In genomic region chr5:167658890-167659289, GRCh38 we compare ENCODE assay signal across 26 cellular contexts.
DNase-seq lines count a peak whose midpoint lies in the region; ATAC-seq and TF ChIP-seq lines count a peak whose summit lies in the region.
"Had no signal": no experiment of that assay in that cellular context is flagged by ENCODE, and none has a peak within 500 bp of the region (broad histone marks: within the 10 kb centered on the region; RNA-seq: fewer than 3 reads in every experiment).

No MANE protein-coding gene starts in this region.

- CTCF ChIA-PET in MCF 10A (lab: Yijun Ruan, JAX) (interaction anchor here (0.6 kb wide), 1 partner anchor 1985 kb away, joined by 3 read pairs; no protein-coding TSS in a partner anchor), mammary epithelial cell (lab: Charles Lee; ENCODE audit: low non-redundant PET) (no interaction called here)

- 89% methylated on average over 2 of the region's 2 CpGs for WGBS in mammary epithelial cell (ENCODE audit: low coverage, missing lambda C conversion rate)

- no peaks in the 10 kb centered on the region for H3K9me3 ChIP-seq in mammary epithelial cell (replicated peaks; ENCODE audit: insufficient read depth, low read length)
- no peaks in the 10 kb centered on the region for H3K9me3 ChIP-seq in right atrium auricular region
- H3K9me3 ChIP-seq: BE2C, HAP-1 had no signal

- intact Hi-C loops in MCF 10A (cut with micrococcal nuclease) (no loop called here), mammary epithelial cell (cut with micrococcal nuclease) (no loop called here)

- H3K9ac ChIP-seq in mammary epithelial cell (ENCODE audit: insufficient read depth, low read length) = no peak overlapping the region
- H3K9ac ChIP-seq: KMS-11 had no signal

- no peak overlapping the region for H3K4me2 ChIP-seq in mammary epithelial cell (ENCODE audit: insufficient read depth, low read depth, low read length)
- H3K4me2 ChIP-seq: KMS-11, PC-9 had no signal

- peak; percentile 23 for DNase-seq in MCF 10A (ENCODE audit: unreplicated experiment)
- DNase-seq in mammary epithelial cell = no peak
- peak; percentile 70 for DNase-seq in amniotic epithelial cell (ENCODE audit: low read depth)
- peak; percentile 63 for DNase-seq in fibroblast of peridontal ligament (ENCODE audit: extremely low read depth)
- DNase-seq in right atrium auricular region (ENCODE audit: low spot score) = no peak
- no peak for DNase-seq in nucleus accumbens (lab: John Stamatoyannopoulos, UW)
- DNase-seq: BE2C; CD8-positive, alpha-beta memory T cell; DMS 273 treated with DMSO at 0.1 percent for 48 hours; DMS79; EL; GDM1; GOT3; NCI-H1092 treated with DMSO at 0.1 percent for 48 hours; NCI-H1436; NCI-H187; NCI-H524 treated with DMSO at 0.1 percent for 48 hours; PC-9 had no signal

- H3K27ac ChIP-seq in mammary epithelial cell (ENCODE audit: insufficient read depth, low read depth, low read length) (no peak overlapping the region), right atrium auricular region (no peak overlapping the region)
- H3K27ac ChIP-seq: 22Rv1, KMS-11, PC-9 had no signal

- H3K36me3 ChIP-seq in mammary epithelial cell (ENCODE audit: insufficient read depth, low read length) (no peaks in the 10 kb centered on the region), right atrium auricular region (no peaks in the 10 kb centered on the region)
- H3K36me3 ChIP-seq: BE2C, HAP-1 had no signal

- no peak overlapping the region for H3K4me3 ChIP-seq in mammary epithelial cell (replicated peaks in 1 of 3; ENCODE audit: insufficient read depth in 1 of 3, low read depth in 2 of 3, low read length in 3 of 3)
- H3K4me3 ChIP-seq in right atrium auricular region = no peak overlapping the region
- H3K4me3 ChIP-seq: HAP-1, PC-9 had no signal

- no peaks in the 10 kb centered on the region for H3K27me3 Mint-ChIP-seq in MCF 10A (ENCODE audit: insufficient read depth, unreplicated experiment)
- H3K27me3 Mint-ChIP-seq: CD8-positive, alpha-beta memory T cell; IgD-negative memory B cell had no signal

- no peak overlapping the region for H3K27ac Mint-ChIP-seq in MCF 10A (ENCODE audit: low read depth, unreplicated experiment)
- H3K27ac Mint-ChIP-seq: CD14-positive monocyte, IgD-negative memory B cell had no signal

- H3K4me3 Mint-ChIP-seq in MCF 10A (ENCODE audit: unreplicated experiment) = no peak overlapping the region
- H3K4me3 Mint-ChIP-seq: CD14-positive monocyte; CD8-positive, alpha-beta memory T cell; IgD-negative memory B cell had no signal

- no peaks in the 10 kb centered on the region for H3K79me2 ChIP-seq in mammary epithelial cell (ENCODE audit: insufficient read depth, low read length)

- H3K27me3 ChIP-seq in mammary epithelial cell (ENCODE audit: insufficient read depth, low read length) (no peaks in the 10 kb centered on the region), right atrium auricular region (no peaks in the 10 kb centered on the region)
- H3K27me3 ChIP-seq: BE2C had no signal

- TF ChIP-seq CTCF in MCF 10A (IDR thresholded peaks at IDR 0.05; ENCODE audit: unreplicated experiment) (no peak), mammary epithelial cell (conservative IDR thresholded peaks at IDR 0.05 in 1 of 2, IDR thresholded peaks at IDR 0.05 in 1 of 2; ENCODE audit: extremely low read depth in 1 of 2, insufficient read depth in 1 of 2, low read depth in 1 of 2, low read length in 2 of 2) (no peak), right atrium auricular region (IDR thresholded peaks at IDR 0.05) (no peak)

- dilution Hi-C loops in mammary epithelial cell (cut with HindIII; ENCODE audit: low sequenced_read_pairs) = no loop called here

- no peaks in the 10 kb centered on the region for H3K9me3 Mint-ChIP-seq in MCF 10A (ENCODE audit: unreplicated experiment)
- H3K9me3 Mint-ChIP-seq: IgD-negative memory B cell had no signal

- no peaks in the 10 kb centered on the region for H4K20me1 ChIP-seq in mammary epithelial cell (ENCODE audit: insufficient read depth, low read length)

- BruUV-seq in MCF 10A (replicated peaks; lab: Mats Ljungman, UMichigan) (no TSS peak), mammary epithelial cell (replicated peaks; lab: Mats Ljungman, UMichigan) (no TSS peak)

- H3K4me1 ChIP-seq in mammary epithelial cell (ENCODE audit: insufficient read depth, low read length) (no peaks in the 10 kb centered on the region), right atrium auricular region (no peaks in the 10 kb centered on the region)
- H3K4me1 ChIP-seq: BE2C, HAP-1 had no signal

- peaks cover 23% of the 10 kb centered on the region for H3K4me1 Mint-ChIP-seq in MCF 10A (ENCODE audit: insufficient read depth, unreplicated experiment)
- H3K4me1 Mint-ChIP-seq: CD14-positive monocyte; CD8-positive, alpha-beta memory T cell; IgD-negative memory B cell had no signal

- POLR2A ChIA-PET in MCF 10A (lab: Yijun Ruan, JAX) = interaction anchor here (0.6 kb wide), 1 partner anchor 36 kb away, joined by 3 read pairs; no protein-coding TSS in a partner anchor

- in situ Hi-C loops in mammary epithelial cell (cut with MboI; ENCODE audit: low sequenced_read_pairs in 2 of 2) = no loop called here

- ATAC-seq in GM21367 (IDR thresholded peaks at IDR 0.05; ENCODE audit: unreplicated experiment) (no peak), GM18907 (IDR thresholded peaks at IDR 0.05; ENCODE audit: unreplicated experiment) (no peak)
- ATAC-seq: Right ventricle myocardium inferior had no signal

- H2AFZ ChIP-seq in mammary epithelial cell (ENCODE audit: low read depth, low read length) = no peak overlapping the region
- H2AFZ ChIP-seq: PC-9 had no signal

- H3K36me3 Mint-ChIP-seq in MCF 10A (ENCODE audit: insufficient read depth, unreplicated experiment) = no peaks in the 10 kb centered on the region
- H3K36me3 Mint-ChIP-seq: CD14-positive monocyte; CD8-positive, alpha-beta memory T cell; IgD-negative memory B cell had no signal

Comparison
In these comparisons a context has a peak if more than half of its experiments do, and no peak if none do; other contexts are left out.
1. DNase-seq: peak in MCF 10A (single experiment), amniotic epithelial cell (single experiment) and fibroblast of peridontal ligament (single experiment); none in mammary epithelial cell (single experiment), right atrium auricular region (single experiment) and nucleus accumbens (0 of 56).